Comparison of ENCODE assay signal across 1 cellular context in genomic region chr14:105908481-105908911, GRCh38.
TF ChIP-seq lines count a peak whose summit lies in the region.

No MANE protein-coding gene starts in this region.

TF ChIP-seq in HEK293, 187 proteins besides CTCF, POLR2A, EP300 and RAD21 (continued from another document):
- TF ChIP-seq ZBTB49 (tag by site-specific recombination; IDR thresholded peaks at IDR 0.05; ENCODE audit: low read depth) (no peak), ZFHX2 (tag by site-specific recombination; conservative IDR thresholded peaks at IDR 0.05) (peak; percentile 51), ZNF518A (tag by site-specific recombination; conservative IDR thresholded peaks at IDR 0.05; ENCODE audit: low read depth) (no peak)
